Comparison of ENCODE assay signal across 21 cellular contexts in genomic region chr12:24244231-24244630, GRCh38.
"Had no signal": no experiment of that assay in that cellular context is flagged by ENCODE, and none has a peak within 500 bp of the region (broad histone marks: within the 10 kb centered on the region; RNA-seq: fewer than 3 reads in every experiment).

No MANE protein-coding gene starts in this region.

- H3K36me3 Mint-ChIP-seq: activated naive CD8-positive, alpha-beta T cell; brain had no signal

- DNase-seq: activated CD4-positive, alpha-beta T cell treated with anti-CD3 and anti-CD28 coated beads for 48 hours; activated CD4-positive, alpha-beta T cell treated with anti-CD3 and anti-CD28 coated beads, Interleukin-2, amount 50 U/mL, for 4 hours; activated effector memory CD4-positive, alpha-beta T cell treated with anti-CD3 and anti-CD28 coated beads, Interleukin-2, amount 50 U/mL, for 16 hours; activated naive CD4-positive, alpha-beta T cell treated with Interleukin-2 at 50 U/mL for 16 hours; activated T-cell treated with anti-CD3 and anti-CD28 coated beads, Interleukin-2, amount 50 U/mL, for 4 hours; amygdala; KG1; NCI-H1048; NCI-H1417 treated with DMSO at 0.1 percent for 48 hours; NCI-H187; NCI-H510A treated with DMSO at 0.1 percent for 48 hours; Right ventricle myocardium superior; SJCRH30; SK-N-SH; T-helper 1 cell; WERI-Rb-1 had no signal

- H3K9me3 Mint-ChIP-seq: brain had no signal

- H3K4me3 ChIP-seq: Peyer's patch, SJCRH30 had no signal

- ATAC-seq: activated CD4-positive, CD25-positive, alpha-beta regulatory T cell treated with anti-CD3 and anti-CD28 coated beads, Interleukin-2, amount 50 U/mL, for 24 hours; activated T-cell treated with anti-CD3 and anti-CD28 coated beads, Interleukin-2, amount 50 U/mL, for 4 hours had no signal

- H3K4me2 ChIP-seq: SK-N-SH had no signal

- H3K9me3 ChIP-seq: Peyer's patch, SJCRH30, SK-N-SH had no signal

- H3K27ac Mint-ChIP-seq: activated naive CD8-positive, alpha-beta T cell had no signal

- H3K27me3 Mint-ChIP-seq: activated naive CD8-positive, alpha-beta T cell; brain had no signal

- H3K27ac ChIP-seq: Peyer's patch, RWPE1, SJCRH30, WERI-Rb-1 had no signal

- H3K36me3 ChIP-seq: Peyer's patch, SJCRH30, WERI-Rb-1 had no signal

- H3K4me3 Mint-ChIP-seq: activated naive CD8-positive, alpha-beta T cell; activated T-cell treated with anti-CD3 and anti-CD28 coated beads, Interleukin-2, amount 50 U/mL, for 4 hours; brain had no signal

- H3K4me1 ChIP-seq: Peyer's patch, SJCRH30 had no signal

- H3K27me3 ChIP-seq: Peyer's patch, SJCRH30 had no signal

- H3K9ac ChIP-seq: SK-N-SH had no signal
